ENCODE assay signal across 1 cellular context in the genomic region with DNA sequence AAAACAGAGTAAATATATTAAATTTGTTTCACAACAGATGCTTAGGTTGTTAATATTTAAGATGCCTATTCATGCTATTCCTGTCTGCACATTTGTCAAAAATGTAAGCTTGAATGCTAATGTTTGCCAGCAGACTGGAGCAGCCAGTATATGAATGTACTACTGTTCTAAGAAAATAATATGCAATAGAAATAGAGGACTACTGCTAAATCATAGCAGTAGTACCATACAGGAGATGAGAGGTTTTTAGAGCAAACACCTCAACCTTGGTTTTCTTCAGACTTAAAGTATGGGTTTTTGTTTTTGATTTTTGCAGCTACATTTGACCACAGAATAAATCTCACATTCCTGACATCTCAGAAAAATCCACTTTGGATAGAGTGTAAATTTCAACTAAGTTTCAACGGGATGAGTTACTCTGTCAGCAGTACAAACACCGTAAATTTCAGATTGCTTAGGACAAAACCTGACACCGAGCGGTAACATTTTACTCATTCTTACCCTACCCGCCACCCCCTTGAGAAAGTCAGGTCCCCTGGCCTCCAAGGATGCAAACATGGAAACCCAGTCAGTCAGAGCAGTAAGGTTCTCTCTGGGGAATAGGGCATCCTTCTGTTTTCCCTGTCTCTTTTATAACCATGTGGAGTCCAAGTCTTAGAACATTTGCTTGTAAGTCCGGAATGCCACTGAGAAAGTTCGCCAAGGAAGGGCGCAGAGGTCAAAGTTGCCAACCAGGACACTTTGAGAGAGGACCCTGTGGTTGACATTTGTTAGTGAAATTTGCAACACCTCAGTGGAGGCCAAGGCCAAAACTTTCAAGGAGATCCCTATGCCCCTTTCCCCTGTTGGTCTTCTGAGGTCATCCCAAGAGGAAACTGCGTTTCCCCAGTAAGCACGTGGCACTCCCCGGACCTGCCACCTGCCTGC.
TF ChIP-seq lines count a peak whose summit lies in the region.

No MANE protein-coding gene starts in this region.

TF ChIP-seq in HEK293, 187 proteins besides CTCF, POLR2A, EP300 and RAD21 (continued from another document):
- TF ChIP-seq HIC1 (tag by site-specific recombination; IDR thresholded peaks at IDR 0.05) (0 out of 2 replicates have a peak, but pooled peaks have one; percentile 31), ZNF175 (tag by site-specific recombination; IDR thresholded peaks at IDR 0.05) (no peak), ZNF19 (tag by site-specific recombination; IDR thresholded peaks at IDR 0.05; ENCODE audit: low read depth) (no peak), ZNF837 (tag by site-specific recombination; IDR thresholded peaks at IDR 0.05) (no peak), ZNF513 (tag by site-specific recombination; IDR thresholded peaks at IDR 0.05) (no peak), ZBTB48 (tag by site-specific recombination; IDR thresholded peaks at IDR 0.05) (0 out of 2 replicates have a peak, but pooled peaks have one; percentile 23), ZNF677 (tag by site-specific recombination; IDR thresholded peaks at IDR 0.05) (no peak), ZNF112 (tag by site-specific recombination; IDR thresholded peaks at IDR 0.05) (no peak), ZNF548 (tag by site-specific recombination; IDR thresholded peaks at IDR 0.05) (no peak), ZBTB20 (tag by site-specific recombination; IDR thresholded peaks at IDR 0.05) (no peak), INSM2 (tag by site-specific recombination; IDR thresholded peaks at IDR 0.05) (no peak), ZNF10 (tag by site-specific recombination; IDR thresholded peaks at IDR 0.05) (no peak), BCL11B (tag by site-specific recombination; IDR thresholded peaks at IDR 0.05; ENCODE audit: low read depth) (no peak), ZNF2 (tag by site-specific recombination; IDR thresholded peaks at IDR 0.05) (no peak)
- TF ChIP-seq, protein P1, sequence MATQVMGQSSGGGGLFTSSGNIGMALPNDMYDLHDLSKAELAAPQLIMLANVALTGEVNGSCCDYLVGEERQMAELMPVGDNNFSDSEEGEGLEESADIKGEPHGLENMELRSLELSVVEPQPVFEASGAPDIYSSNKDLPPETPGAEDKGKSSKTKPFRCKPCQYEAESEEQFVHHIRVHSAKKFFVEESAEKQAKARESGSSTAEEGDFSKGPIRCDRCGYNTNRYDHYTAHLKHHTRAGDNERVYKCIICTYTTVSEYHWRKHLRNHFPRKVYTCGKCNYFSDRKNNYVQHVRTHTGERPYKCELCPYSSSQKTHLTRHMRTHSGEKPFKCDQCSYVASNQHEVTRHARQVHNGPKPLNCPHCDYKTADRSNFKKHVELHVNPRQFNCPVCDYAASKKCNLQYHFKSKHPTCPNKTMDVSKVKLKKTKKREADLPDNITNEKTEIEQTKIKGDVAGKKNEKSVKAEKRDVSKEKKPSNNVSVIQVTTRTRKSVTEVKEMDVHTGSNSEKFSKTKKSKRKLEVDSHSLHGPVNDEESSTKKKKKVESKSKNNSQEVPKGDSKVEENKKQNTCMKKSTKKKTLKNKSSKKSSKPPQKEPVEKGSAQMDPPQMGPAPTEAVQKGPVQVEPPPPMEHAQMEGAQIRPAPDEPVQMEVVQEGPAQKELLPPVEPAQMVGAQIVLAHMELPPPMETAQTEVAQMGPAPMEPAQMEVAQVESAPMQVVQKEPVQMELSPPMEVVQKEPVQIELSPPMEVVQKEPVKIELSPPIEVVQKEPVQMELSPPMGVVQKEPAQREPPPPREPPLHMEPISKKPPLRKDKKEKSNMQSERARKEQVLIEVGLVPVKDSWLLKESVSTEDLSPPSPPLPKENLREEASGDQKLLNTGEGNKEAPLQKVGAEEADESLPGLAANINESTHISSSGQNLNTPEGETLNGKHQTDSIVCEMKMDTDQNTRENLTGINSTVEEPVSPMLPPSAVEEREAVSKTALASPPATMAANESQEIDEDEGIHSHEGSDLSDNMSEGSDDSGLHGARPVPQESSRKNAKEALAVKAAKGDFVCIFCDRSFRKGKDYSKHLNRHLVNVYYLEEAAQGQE (tag by site-specific recombination; IDR thresholded peaks at IDR 0.05): no peak
- TF ChIP-seq, protein P2, sequence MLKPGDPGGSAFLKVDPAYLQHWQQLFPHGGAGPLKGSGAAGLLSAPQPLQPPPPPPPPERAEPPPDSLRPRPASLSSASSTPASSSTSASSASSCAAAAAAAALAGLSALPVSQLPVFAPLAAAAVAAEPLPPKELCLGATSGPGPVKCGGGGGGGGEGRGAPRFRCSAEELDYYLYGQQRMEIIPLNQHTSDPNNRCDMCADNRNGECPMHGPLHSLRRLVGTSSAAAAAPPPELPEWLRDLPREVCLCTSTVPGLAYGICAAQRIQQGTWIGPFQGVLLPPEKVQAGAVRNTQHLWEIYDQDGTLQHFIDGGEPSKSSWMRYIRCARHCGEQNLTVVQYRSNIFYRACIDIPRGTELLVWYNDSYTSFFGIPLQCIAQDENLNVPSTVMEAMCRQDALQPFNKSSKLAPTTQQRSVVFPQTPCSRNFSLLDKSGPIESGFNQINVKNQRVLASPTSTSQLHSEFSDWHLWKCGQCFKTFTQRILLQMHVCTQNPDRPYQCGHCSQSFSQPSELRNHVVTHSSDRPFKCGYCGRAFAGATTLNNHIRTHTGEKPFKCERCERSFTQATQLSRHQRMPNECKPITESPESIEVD (tag by site-specific recombination; IDR thresholded peaks at IDR 0.05): peak; percentile 80
- TF ChIP-seq, protein P3, sequence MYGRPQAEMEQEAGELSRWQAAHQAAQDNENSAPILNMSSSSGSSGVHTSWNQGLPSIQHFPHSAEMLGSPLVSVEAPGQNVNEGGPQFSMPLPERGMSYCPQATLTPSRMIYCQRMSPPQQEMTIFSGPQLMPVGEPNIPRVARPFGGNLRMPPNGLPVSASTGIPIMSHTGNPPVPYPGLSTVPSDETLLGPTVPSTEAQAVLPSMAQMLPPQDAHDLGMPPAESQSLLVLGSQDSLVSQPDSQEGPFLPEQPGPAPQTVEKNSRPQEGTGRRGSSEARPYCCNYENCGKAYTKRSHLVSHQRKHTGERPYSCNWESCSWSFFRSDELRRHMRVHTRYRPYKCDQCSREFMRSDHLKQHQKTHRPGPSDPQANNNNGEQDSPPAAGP (tag by site-specific recombination; IDR thresholded peaks at IDR 0.05): no peak
- TF ChIP-seq, protein P4, sequence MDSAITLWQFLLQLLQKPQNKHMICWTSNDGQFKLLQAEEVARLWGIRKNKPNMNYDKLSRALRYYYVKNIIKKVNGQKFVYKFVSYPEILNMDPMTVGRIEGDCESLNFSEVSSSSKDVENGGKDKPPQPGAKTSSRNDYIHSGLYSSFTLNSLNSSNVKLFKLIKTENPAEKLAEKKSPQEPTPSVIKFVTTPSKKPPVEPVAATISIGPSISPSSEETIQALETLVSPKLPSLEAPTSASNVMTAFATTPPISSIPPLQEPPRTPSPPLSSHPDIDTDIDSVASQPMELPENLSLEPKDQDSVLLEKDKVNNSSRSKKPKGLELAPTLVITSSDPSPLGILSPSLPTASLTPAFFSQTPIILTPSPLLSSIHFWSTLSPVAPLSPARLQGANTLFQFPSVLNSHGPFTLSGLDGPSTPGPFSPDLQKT (IDR thresholded peaks at IDR 0.05; ENCODE audit: borderline replicate concordance, low read depth, low read length): no peak
- TF ChIP-seq, protein P5, sequence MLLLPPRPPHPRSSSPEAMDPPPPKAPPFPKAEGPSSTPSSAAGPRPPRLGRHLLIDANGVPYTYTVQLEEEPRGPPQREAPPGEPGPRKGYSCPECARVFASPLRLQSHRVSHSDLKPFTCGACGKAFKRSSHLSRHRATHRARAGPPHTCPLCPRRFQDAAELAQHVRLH (tag by site-specific recombination; IDR thresholded peaks at IDR 0.05): 0 out of 2 replicates have a peak, but pooled peaks have one; percentile 10
